Comparison of ENCODE assay signal across 15 cellular contexts in the genomic region with DNA sequence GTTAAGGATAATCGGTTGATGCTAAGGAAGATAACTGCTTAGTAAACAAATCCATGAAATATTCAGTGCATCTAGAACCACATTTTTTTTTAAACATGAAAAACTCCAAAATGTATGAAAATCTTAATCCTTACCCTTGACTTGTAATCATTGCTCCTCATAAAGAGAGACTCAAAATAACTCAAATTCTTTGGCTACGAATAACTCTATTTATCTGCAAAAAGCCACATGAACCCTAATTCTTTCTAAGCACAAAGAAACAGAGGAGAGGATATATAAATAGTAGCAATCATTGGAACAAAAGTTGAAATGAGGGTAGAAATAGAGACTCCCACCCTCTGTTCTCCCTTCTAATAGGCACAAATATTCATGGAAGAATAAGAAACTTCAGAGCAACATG. TPM values are rescaled to one million over a fixed set of nuclear protein-coding genes. Genes with fewer than 3 reads are reported as not detected.
DNase-seq lines count a peak whose midpoint lies in the region; ATAC-seq and TF ChIP-seq lines count a peak whose summit lies in the region.
"Had no signal": no experiment of that assay in that cellular context is flagged by ENCODE, and none has a peak within 500 bp of the region (broad histone marks: within the 10 kb centered on the region; RNA-seq: fewer than 3 reads in every experiment).

No MANE protein-coding gene starts in this region.

- H3K9ac ChIP-seq in SK-N-SH (no peak overlapping the region), skeletal muscle satellite cell (ENCODE audit: low read depth, low read length) (peak overlapping the region; percentile 25)

- H4K20me1 ChIP-seq in SK-N-SH (ENCODE audit: insufficient read depth) (no peaks in the 10 kb centered on the region), hepatocyte (ENCODE audit: insufficient read depth, poor library complexity, severe bottlenecking) (no peaks in the 10 kb centered on the region)

- H3K9me2 ChIP-seq in SK-N-SH, result no peaks in the 10 kb centered on the region
- H3K9me2 ChIP-seq in hepatocyte (replicated peaks; ENCODE audit: insufficient read depth), result no peaks in the 10 kb centered on the region

- no peaks in the 10 kb centered on the region for H3K79me2 ChIP-seq in SK-N-SH (ENCODE audit: insufficient read depth)
- H3K79me2 ChIP-seq in hepatocyte, result no peaks in the 10 kb centered on the region

- peak; percentile 13 for DNase-seq in ELR (ENCODE audit: low read depth)
- no peak for DNase-seq in SK-N-SH
- DNase-seq in dorsolateral prefrontal cortex, result no peak
- no peak for DNase-seq in hepatocyte (ENCODE audit: low spot score)
- DNase-seq in NCI-H1436 (lab: John Stamatoyannopoulos, UW), result no peak
- DNase-seq in NCI-H524 (lab: John Stamatoyannopoulos, UW), result no peak
- DNase-seq: CD4-positive, alpha-beta T cell; DMS79; NCI-H2227 treated with DMSO at 0.1 percent for 48 hours; NCI-H69 had no signal

- H3K9me3 ChIP-seq in SK-N-SH (no peaks in the 10 kb centered on the region), skeletal muscle satellite cell (replicated peaks; ENCODE audit: low read length) (no peaks in the 10 kb centered on the region), hepatocyte (ENCODE audit: low read depth) (no peaks in the 10 kb centered on the region)

- no peaks in the 10 kb centered on the region for H3F3A ChIP-seq in SK-N-SH (replicated peaks; ENCODE audit: insufficient read depth)

- POLR2A ChIA-PET in SK-N-SH (lab: Yijun Ruan, JAX), result no interaction called here

- H3K4me3 ChIP-seq in SK-N-SH (ENCODE audit: low read depth in 2 of 2, low read length in 1 of 2) (no peak overlapping the region), dorsolateral prefrontal cortex (no peak overlapping the region), skeletal muscle satellite cell (ENCODE audit: low read length) (no peak overlapping the region), hepatocyte (no peak overlapping the region)
- H3K4me3 ChIP-seq: GM23338 had no signal

- ATAC-seq in HG03196 (IDR thresholded peaks at IDR 0.05; ENCODE audit: unreplicated experiment), result no peak
- ATAC-seq: GM23338, Panc1, Right ventricle myocardium inferior had no signal

- H3K4me2 ChIP-seq in SK-N-SH (peak overlapping the region; percentile 24; the same call in 1 of the 2 replicates), skeletal muscle satellite cell (ENCODE audit: low read length) (peak overlapping the region; percentile 28), hepatocyte (no peak overlapping the region)

- intact Hi-C loops in dorsolateral prefrontal cortex (cut with DNase I), result no loop called here

- no peaks in the 10 kb centered on the region for H3K36me3 ChIP-seq in SK-N-SH (replicated peaks in 1 of 2; ENCODE audit: control insufficient read depth in 1 of 2, insufficient read depth in 2 of 2, low read length in 1 of 2)
- no peaks in the 10 kb centered on the region for H3K36me3 ChIP-seq in skeletal muscle satellite cell (ENCODE audit: insufficient read depth, low read length)
- H3K36me3 ChIP-seq in hepatocyte (replicated peaks; ENCODE audit: insufficient read depth, low read depth), result no peaks in the 10 kb centered on the region

- CTCF ChIA-PET in SK-N-SH (lab: Yijun Ruan, JAX), result interaction anchor here (0.6 kb wide), 1 partner anchor 20 kb away, joined by 3 read pairs; no protein-coding TSS in a partner anchor

- no peak for TF ChIP-seq EP300 in SK-N-SH (IDR thresholded peaks at IDR 0.05; ENCODE audit: borderline replicate concordance in 1 of 2, low read depth in 1 of 2, low read length in 1 of 2)

- 87% methylated on average over 2 of the region's 2 CpGs for WGBS in SK-N-SH (ENCODE audit: low lambda C conversion rate)
- 56% methylated on average over 2 of the region's 2 CpGs for WGBS in hepatocyte (ENCODE audit: low lambda C conversion rate, missing lambda C conversion rate)

- H3K4me1 ChIP-seq in SK-N-SH (ENCODE audit: control insufficient read depth in 1 of 2, insufficient read depth in 2 of 2, low read depth in 1 of 2, low read length in 1 of 2), result peaks cover 18 to 19% of the 10 kb centered on the region in 2 experiments
- peaks cover 28% of the 10 kb centered on the region for H3K4me1 ChIP-seq in skeletal muscle satellite cell (ENCODE audit: control insufficient read depth, insufficient read depth, low read length)
- peaks cover 9% of the 10 kb centered on the region for H3K4me1 ChIP-seq in hepatocyte (ENCODE audit: insufficient read depth)

- H2AFZ ChIP-seq in SK-N-SH (ENCODE audit: low read depth), result no peak overlapping the region
- no peak overlapping the region for H2AFZ ChIP-seq in hepatocyte
- H2AFZ ChIP-seq: GM23338 had no signal

- H3K27me3 ChIP-seq in SK-N-SH (ENCODE audit: insufficient read depth) (no peaks in the 10 kb centered on the region), dorsolateral prefrontal cortex (no peaks in the 10 kb centered on the region), skeletal muscle satellite cell (ENCODE audit: control insufficient read depth, insufficient read depth, low read length) (no peaks in the 10 kb centered on the region), hepatocyte (no peaks in the 10 kb centered on the region)

- H3K27ac ChIP-seq in SK-N-SH (ENCODE audit: low read depth in 2 of 2, low read length in 1 of 2) (peak overlapping the region; percentile 51 to 65), dorsolateral prefrontal cortex (peak overlapping the region in 57 of 59 donors; percentile 33 to 99 (median 94)), hepatocyte (no peak overlapping the region)

- no peak for TF ChIP-seq RAD21 in SK-N-SH (IDR thresholded peaks at IDR 0.05; ENCODE audit: low read length)

- no peak for TF ChIP-seq CTCF in SK-N-SH (IDR thresholded peaks at IDR 0.05)
- TF ChIP-seq CTCF in dorsolateral prefrontal cortex (IDR thresholded peaks at IDR 0.05 in 54 of 56, conservative IDR thresholded peaks at IDR 0.05 in 2 of 56; ENCODE audit: low read depth in 1 of 56, partially characterized antibody in 56 of 56), result no peak
- TF ChIP-seq CTCF in hepatocyte (IDR thresholded peaks at IDR 0.05; ENCODE audit: poor library complexity), result no peak

TF ChIP-seq in SK-N-SH, 30 proteins besides CTCF, POLR2A, EP300 and RAD21:
- no peak for TF ChIP-seq FOSL2 (IDR thresholded peaks at IDR 0.05; ENCODE audit: borderline replicate concordance, low read depth)
- peak; percentile 17; the same call in 1 of the 2 replicates for TF ChIP-seq JUND (IDR thresholded peaks at IDR 0.05)
- TF ChIP-seq FOXJ3 (CRISPR knock-in tag; IDR thresholded peaks at IDR 0.05), result no peak

RNA-seq across cellular contexts. Expression of a gene that starts 40.2 kb away (rescaled TPM):
- polyA plus RNA-seq in SK-N-SH (2012; rRNA removed) (10.0 and 13.9 TPM in 2 replicates), hepatocyte (26.2 and 27.7 TPM in 2 replicates)
- polyA plus RNA-seq in SK-N-SH (2012; cell fraction: cytosol; rRNA removed), result 11.8 and 14.5 TPM in 2 replicates
- polyA plus RNA-seq in SK-N-SH (2012; cell fraction: nucleus; rRNA removed), result 8.9 and 16.1 TPM in 2 replicates
- total RNA-seq in dorsolateral prefrontal cortex (100 to 1,000 TPM; 181 to 667 (median 439) TPM), hepatocyte (49.0 and 58.3 TPM in 2 replicates)
- 1.3 and 5.3 TPM in 2 replicates for total RNA-seq in skeletal muscle satellite cell (2012; rRNA removed)
